In genomic region chr1:32871364-32872188, GRCh38 we compare ENCODE assay signal across 9 cellular contexts. TPM values are rescaled to one million over a fixed set of nuclear protein-coding genes. Genes with fewer than 3 reads are reported as not detected.
A peak's percentile ranks its signal among the peaks of the same experiment; 100 is the strongest.
DNase-seq lines count a peak whose midpoint lies in the region; ATAC-seq and TF ChIP-seq lines count a peak whose summit lies in the region.
"Had no signal": no experiment of that assay in that cellular context is flagged by ENCODE, and none has a peak within 500 bp of the region (broad histone marks: within the 10 kb centered on the region; RNA-seq: fewer than 3 reads in every experiment).

No MANE protein-coding gene starts in this region.

- no peak for ATAC-seq in CD4-positive, CD25-positive, alpha-beta regulatory T cell (ENCODE audit: low read depth in 2 of 2)
- no peak for ATAC-seq in natural killer cell treated with Interleukin-12 subunit alpha and Interleukin-12 subunit beta and Interleukin-15 and Interleukin-18, amount 100 ng/mL, for 72 hours

- DNase-seq in CD4-positive, CD25-positive, alpha-beta regulatory T cell, result peak in 1 of 3 donors; percentile 19
- DNase-seq in LHCN-M2 (ENCODE audit: low read depth) (peak; percentile 54), endodermal cell (no peak), AG08396 (ENCODE audit: low spot score) (no peak), medulla oblongata (ENCODE audit: extremely low spot score) (no peak), hippocampal formation (lab: John Stamatoyannopoulos, UW) (no peak), SIG-M5 treated with dmso at 0.1 percent for 504 hours (lab: John Stamatoyannopoulos, UW; ENCODE audit: unreplicated experiment) (no peak)
- no peak for DNase-seq in natural killer cell treated with Interleukin-12 subunit alpha and Interleukin-12 subunit beta and Interleukin-15 and Interleukin-18, amount 100 ng/mL, for 72 hours (ENCODE audit: low spot score)

- peaks cover 17% of the 10 kb centered on the region for H3K27me3 ChIP-seq in CD4-positive, CD25-positive, alpha-beta regulatory T cell (ENCODE audit: control insufficient read depth, insufficient read depth, low read length)
- H3K27me3 ChIP-seq in endodermal cell (ENCODE audit: control insufficient read depth, insufficient read depth, low read length, poor library complexity, severe bottlenecking), result peaks cover 30% of the 10 kb centered on the region

- 43 to 44% methylated on average over 3 to 13 of the region's 13 CpGs for WGBS in endodermal cell (ENCODE audit: insufficient coverage in 1 of 2, insufficient read length in 1 of 2), 2 experiments

- H3K27ac ChIP-seq in CD4-positive, CD25-positive, alpha-beta regulatory T cell (ENCODE audit: insufficient read depth, low read length, poor library complexity, severe bottlenecking), result no peak overlapping the region
- H3K27ac ChIP-seq in endodermal cell (ENCODE audit: low read depth, low read length), result peak overlapping the region; percentile 68

- no peak overlapping the region for H3K4me3 ChIP-seq in CD4-positive, CD25-positive, alpha-beta regulatory T cell (ENCODE audit: low read depth, low read length)
- peak overlapping the region; percentile 60 for H3K4me3 ChIP-seq in endodermal cell (ENCODE audit: low read length)

- peak overlapping the region in 3 of 4 donors; percentile 53 to 70 (median 68) for H3K4me3 Mint-ChIP-seq in CD4-positive, CD25-positive, alpha-beta regulatory T cell
- H3K4me3 Mint-ChIP-seq in endodermal cell, result peak overlapping the region; percentile 59
- peak overlapping the region; percentile 37 for H3K4me3 Mint-ChIP-seq in natural killer cell treated with Interleukin-12 subunit alpha and Interleukin-12 subunit beta and Interleukin-15 and Interleukin-18, amount 100 ng/mL, for 72 hours

- peaks cover 14% of the 10 kb centered on the region for H3K4me1 ChIP-seq in CD4-positive, CD25-positive, alpha-beta regulatory T cell (ENCODE audit: control insufficient read depth, insufficient read depth, low read length, poor library complexity, severe bottlenecking)
- peaks cover 6% of the 10 kb centered on the region for H3K4me1 ChIP-seq in endodermal cell (ENCODE audit: control insufficient read depth, insufficient read depth, low read length)

- H3K36me3 Mint-ChIP-seq in CD4-positive, CD25-positive, alpha-beta regulatory T cell, result peaks cover 21% of the 10 kb centered on the region
- H3K36me3 Mint-ChIP-seq in endodermal cell (ENCODE audit: low read depth), result no peaks in the 10 kb centered on the region
- no peaks in the 10 kb centered on the region for H3K36me3 Mint-ChIP-seq in natural killer cell treated with Interleukin-12 subunit alpha and Interleukin-12 subunit beta and Interleukin-15 and Interleukin-18, amount 100 ng/mL, for 72 hours

- H3K27me3 Mint-ChIP-seq in CD4-positive, CD25-positive, alpha-beta regulatory T cell, result peaks cover 54% of the 10 kb centered on the region
- H3K27me3 Mint-ChIP-seq in endodermal cell (ENCODE audit: insufficient read depth), result peaks cover 56% of the 10 kb centered on the region
- H3K27me3 Mint-ChIP-seq in natural killer cell treated with Interleukin-12 subunit alpha and Interleukin-12 subunit beta and Interleukin-15 and Interleukin-18, amount 100 ng/mL, for 72 hours, result peaks cover 33 to 34% of the 10 kb centered on the region in 2 donors

- H3K9me3 Mint-ChIP-seq in CD4-positive, CD25-positive, alpha-beta regulatory T cell, result peaks cover 0 to 2% (median 0%) of the 10 kb centered on the region in 7 donors
- H3K9me3 Mint-ChIP-seq in endodermal cell, result no peaks in the 10 kb centered on the region
- no peaks in the 10 kb centered on the region for H3K9me3 Mint-ChIP-seq in natural killer cell treated with Interleukin-12 subunit alpha and Interleukin-12 subunit beta and Interleukin-15 and Interleukin-18, amount 100 ng/mL, for 72 hours

- H3K27ac Mint-ChIP-seq in CD4-positive, CD25-positive, alpha-beta regulatory T cell, result no peak overlapping the region
- no peak overlapping the region for H3K27ac Mint-ChIP-seq in endodermal cell
- H3K27ac Mint-ChIP-seq in natural killer cell treated with Interleukin-12 subunit alpha and Interleukin-12 subunit beta and Interleukin-15 and Interleukin-18, amount 100 ng/mL, for 72 hours, result no peak overlapping the region

- no peak for TF ChIP-seq CTCF in endodermal cell (conservative IDR thresholded peaks at IDR 0.05)

- peaks cover 0 to 30% (median 3%) of the 10 kb centered on the region in 4 donors for H3K4me1 Mint-ChIP-seq in CD4-positive, CD25-positive, alpha-beta regulatory T cell
- H3K4me1 Mint-ChIP-seq in endodermal cell, result peaks cover 25% of the 10 kb centered on the region
- peaks cover 11 to 21% of the 10 kb centered on the region in 2 donors for H3K4me1 Mint-ChIP-seq in natural killer cell treated with Interleukin-12 subunit alpha and Interleukin-12 subunit beta and Interleukin-15 and Interleukin-18, amount 100 ng/mL, for 72 hours (ENCODE audit: low read depth in 2 of 2)

- no peaks in the 10 kb centered on the region for H3K36me3 ChIP-seq in CD4-positive, CD25-positive, alpha-beta regulatory T cell (ENCODE audit: control insufficient read depth, insufficient read depth, low read length)
- H3K36me3 ChIP-seq in endodermal cell (ENCODE audit: control insufficient read depth, insufficient read depth, low read length), result no peaks in the 10 kb centered on the region

- no peak overlapping the region for H3K9ac ChIP-seq in endodermal cell (ENCODE audit: extremely low read depth, low read length, poor library complexity, severe bottlenecking)

- no peaks in the 10 kb centered on the region for H3K9me3 ChIP-seq in CD4-positive, CD25-positive, alpha-beta regulatory T cell (ENCODE audit: control insufficient read depth in 2 of 2, low read length in 2 of 2)
- no peaks in the 10 kb centered on the region for H3K9me3 ChIP-seq in endodermal cell (ENCODE audit: control insufficient read depth, low read length)

RNA-seq across cellular contexts. Expression of gene FNDC5, which starts 0.9 kb away (rescaled TPM):
- not detected for total RNA-seq in CD4-positive, CD25-positive, alpha-beta regulatory T cell
- not detected for polyA plus RNA-seq in CD4-positive, CD25-positive, alpha-beta regulatory T cell
- total RNA-seq in LHCN-M2 (2014; rRNA removed) (8.7 and 28.5 TPM in 2 replicates), endodermal cell (1 to 10 TPM; 6.0 to 7.2 TPM)
- polyA plus RNA-seq in LHCN-M2 (2012), result 18.5 TPM
- 32.9 TPM for polyA plus RNA-seq in endodermal cell (2013, experiment 1 of 2)
- 26.5 TPM for polyA plus RNA-seq in endodermal cell (2013, experiment 2 of 2)
- not detected for total RNA-seq in natural killer cell treated with Interleukin-12 subunit alpha and Interleukin-12 subunit beta and Interleukin-15 and Interleukin-18, amount 100 ng/mL, for 72 hours

RNA-seq across cellular contexts. Expression of gene HPCA, which starts 14.7 kb away (rescaled TPM):
- not detected for total RNA-seq in CD4-positive, CD25-positive, alpha-beta regulatory T cell
- polyA plus RNA-seq in CD4-positive, CD25-positive, alpha-beta regulatory T cell, result not detected
- total RNA-seq in LHCN-M2 (2014; rRNA removed) (not detected in 2 replicates), endodermal cell (1 to 10 TPM in 1 of 2 donors, not detected in 1; 1.2 TPM)
- 0.66 TPM for polyA plus RNA-seq in LHCN-M2 (2012)
- 2.5 TPM for polyA plus RNA-seq in endodermal cell (2013, experiment 1 of 2)
- 1.2 TPM for polyA plus RNA-seq in endodermal cell (2013, experiment 2 of 2)
- under 1 TPM in 1 of 2 donors, not detected in 1; 0.38 TPM for total RNA-seq in natural killer cell treated with Interleukin-12 subunit alpha and Interleukin-12 subunit beta and Interleukin-15 and Interleukin-18, amount 100 ng/mL, for 72 hours
- total RNA-seq: dermis microvascular lymphatic vessel endothelial cell had no signal

RNA-seq across cellular contexts. Expression of gene TMEM54, which starts 29.6 kb away (rescaled TPM):
- not detected for total RNA-seq in CD4-positive, CD25-positive, alpha-beta regulatory T cell
- polyA plus RNA-seq in CD4-positive, CD25-positive, alpha-beta regulatory T cell, result not detected
- 48.5 and 60.5 TPM in 2 replicates for total RNA-seq in LHCN-M2 (2014; rRNA removed)
- 76.0 TPM for polyA plus RNA-seq in LHCN-M2 (2012)
- total RNA-seq in endodermal cell, result 10 to 100 TPM in 1 of 2 donors, 1 to 10 TPM in 1; 8.6 to 12.3 TPM
- 5.8 TPM for polyA plus RNA-seq in endodermal cell (2013, experiment 1 of 2)
- 5.7 TPM for polyA plus RNA-seq in endodermal cell (2013, experiment 2 of 2)
- 1 to 10 TPM; 2.5 to 5.9 TPM for total RNA-seq in natural killer cell treated with Interleukin-12 subunit alpha and Interleukin-12 subunit beta and Interleukin-15 and Interleukin-18, amount 100 ng/mL, for 72 hours

RNA-seq across cellular contexts. Expression of gene S100PBP, which starts 54.1 kb away (rescaled TPM):
- 55.1 TPM for total RNA-seq in CD4-positive, CD25-positive, alpha-beta regulatory T cell
- polyA plus RNA-seq in CD4-positive, CD25-positive, alpha-beta regulatory T cell, result 10 to 100 TPM; 11.5 to 12.3 (median 12.3) TPM
- 33.7 and 41.0 TPM in 2 replicates for total RNA-seq in LHCN-M2 (2014; rRNA removed)
- 12.1 TPM for polyA plus RNA-seq in LHCN-M2 (2012)
- total RNA-seq in endodermal cell, result 100 to 1,000 TPM in 1 of 2 donors, 10 to 100 TPM in 1; 91.4 to 112 TPM
- 39.8 TPM for polyA plus RNA-seq in endodermal cell (2013, experiment 1 of 2)
- polyA plus RNA-seq in endodermal cell (2013, experiment 2 of 2), result 37.9 TPM
- 10 to 100 TPM; 31.0 to 54.9 TPM for total RNA-seq in natural killer cell treated with Interleukin-12 subunit alpha and Interleukin-12 subunit beta and Interleukin-15 and Interleukin-18, amount 100 ng/mL, for 72 hours

RNA-seq across cellular contexts. Expression of gene YARS1, which starts 54.4 kb away (rescaled TPM):
- total RNA-seq in CD4-positive, CD25-positive, alpha-beta regulatory T cell, result 111 TPM
- polyA plus RNA-seq in CD4-positive, CD25-positive, alpha-beta regulatory T cell, result 10 to 100 TPM; 47.3 to 68.9 (median 55.8) TPM
- total RNA-seq in LHCN-M2 (2014; rRNA removed) (57.8 and 64.5 TPM in 2 replicates), endodermal cell (100 to 1,000 TPM; 141 to 154 TPM)
- 62.6 TPM for polyA plus RNA-seq in LHCN-M2 (2012)
- 120 TPM for polyA plus RNA-seq in endodermal cell (2013, experiment 1 of 2)
- polyA plus RNA-seq in endodermal cell (2013, experiment 2 of 2), result 113 TPM
- total RNA-seq in natural killer cell treated with Interleukin-12 subunit alpha and Interleukin-12 subunit beta and Interleukin-15 and Interleukin-18, amount 100 ng/mL, for 72 hours, result 100 to 1,000 TPM; 228 to 274 TPM
